16 cellular contexts compared by ENCODE assay signal in genomic region chr5:36839479-36839878, GRCh38.
"Had no signal": no experiment of that assay in that cellular context is flagged by ENCODE, and none has a peak within 500 bp of the region (broad histone marks: within the 10 kb centered on the region; RNA-seq: fewer than 3 reads in every experiment).

No MANE protein-coding gene starts in this region.

- H2AFZ ChIP-seq: neural progenitor cell had no signal

- H3K27ac ChIP-seq: breast epithelium, neural progenitor cell, pancreas, thyroid gland, uterus, VCaP had no signal

- H3K4me3 ChIP-seq: breast epithelium, neural progenitor cell, pancreas, thyroid gland, uterus had no signal

- H3K4me2 ChIP-seq: neural progenitor cell had no signal

- H3K27me3 ChIP-seq: breast epithelium, neural progenitor cell, pancreas, thyroid gland, uterus had no signal

- DNase-seq: activated CD4-positive, alpha-beta memory T cell treated with anti-CD3 and anti-CD28 coated beads, Interleukin-2, amount 10 ng/mL, durations not matched to agents 7 days and 5 days; activated CD4-positive, alpha-beta T cell treated with anti-CD3 and anti-CD28 coated beads for 36 hours; activated CD8-positive, alpha-beta memory T cell treated with anti-CD3 and anti-CD28 coated beads, Interleukin-2, amount 50 U/mL, for 48 hours; activated naive CD4-positive, alpha-beta T cell; aorta; foreskin melanocyte; head of caudate nucleus; islet precursor cell; pancreas; T-helper 9 cell; thyroid gland; uterus had no signal

- H3K9me3 ChIP-seq: breast epithelium, pancreas, thyroid gland, uterus had no signal

- H3K4me1 ChIP-seq: breast epithelium, neural progenitor cell, pancreas, uterus had no signal

- H3K36me3 ChIP-seq: breast epithelium, neural progenitor cell, pancreas, thyroid gland, uterus had no signal

- ATAC-seq: activated CD4-positive, alpha-beta T cell treated with anti-CD3 and anti-CD28 coated beads for 36 hours; left lobe of liver had no signal
